ENCODE assay signal across 9 cellular contexts in the genomic region with DNA sequence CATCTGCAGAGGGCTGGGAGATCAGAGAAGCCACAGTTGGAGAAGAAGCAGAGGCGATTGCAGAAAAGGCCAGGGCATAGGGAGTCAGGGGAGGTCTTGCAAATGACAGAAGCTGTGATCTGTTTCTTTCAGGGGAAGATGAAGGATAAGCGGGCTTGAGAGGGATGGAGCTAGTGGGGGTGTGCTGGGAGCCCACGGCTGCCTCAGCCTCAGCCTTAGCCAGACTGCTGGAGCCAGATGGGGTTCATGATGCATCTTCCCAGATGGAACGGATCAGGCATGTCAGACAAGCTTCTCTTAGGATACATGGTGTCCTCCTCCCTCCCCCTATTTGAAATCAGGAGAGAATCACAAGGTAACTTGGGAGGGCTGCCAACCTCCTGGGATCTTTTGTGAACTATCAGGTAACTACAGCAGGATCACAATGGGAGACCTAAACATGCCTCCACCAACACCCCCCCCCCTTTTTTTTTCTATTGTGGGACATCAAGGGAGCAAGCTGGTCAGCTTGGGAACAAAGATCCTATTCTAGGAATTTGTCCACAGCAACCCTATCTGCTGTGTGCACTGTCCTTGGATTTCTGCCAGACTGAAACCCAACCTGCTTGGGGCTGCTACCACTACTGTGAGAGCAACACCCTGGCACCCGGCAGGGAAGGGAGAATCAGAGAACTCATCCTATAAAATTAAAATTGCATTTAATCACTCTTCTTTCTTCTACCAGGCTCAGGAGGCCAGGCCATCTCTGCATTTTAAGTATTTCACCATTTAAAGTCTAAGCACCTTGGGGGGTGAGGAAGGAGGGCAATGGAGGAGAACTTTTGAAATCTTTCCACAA. TPM values are rescaled to one million over a fixed set of nuclear protein-coding genes. Genes with fewer than 3 reads are reported as not detected.
DNase-seq lines count a peak whose midpoint lies in the region; ATAC-seq, FAIRE-seq and TF ChIP-seq lines count a peak whose summit lies in the region.
"Had no signal": no experiment of that assay in that cellular context is flagged by ENCODE, and none has a peak within 500 bp of the region (broad histone marks: within the 10 kb centered on the region; RNA-seq: fewer than 3 reads in every experiment).

No MANE protein-coding gene starts in this region.

- H3K27me3 ChIP-seq in GM23338 (ENCODE audit: insufficient read depth) (no peaks in the 10 kb centered on the region), Peyer's patch (no peaks in the 10 kb centered on the region)

- ATAC-seq in GM23338 (peak; percentile 37), GM18502 (IDR thresholded peaks at IDR 0.05; ENCODE audit: poor library complexity, unreplicated experiment) (no peak)

- TF ChIP-seq POLR2A in Peyer's patch (IDR thresholded peaks at IDR 0.05): no peak

- H3K4me3 ChIP-seq in GM23338: peak overlapping the region; percentile 23
- H3K4me3 ChIP-seq in Peyer's patch: no peak overlapping the region
- no peak overlapping the region for H3K4me3 ChIP-seq in kidney (ENCODE audit: low read length in 2 of 2)

- H3K9me3 Mint-ChIP-seq in GM23338 (no peaks in the 10 kb centered on the region; the same call in 2 of the 3 replicates), osteocyte (ENCODE audit: unreplicated experiment) (no peaks in the 10 kb centered on the region)
- H3K9me3 Mint-ChIP-seq: central memory CD8-positive, alpha-beta T cell had no signal

- peak overlapping the region; percentile 81 for H2AFZ ChIP-seq in GM23338

- peak overlapping the region; percentile 64 for H3K4me2 ChIP-seq in GM23338

- H3K36me3 ChIP-seq in GM23338 (ENCODE audit: insufficient read depth): no peaks in the 10 kb centered on the region
- H3K36me3 ChIP-seq in Peyer's patch: no peaks in the 10 kb centered on the region
- H3K36me3 ChIP-seq in kidney (ENCODE audit: control insufficient read depth in 1 of 2, insufficient read depth in 2 of 2, low read length in 2 of 2): no peaks in the 10 kb centered on the region

- peaks cover 40% of the 10 kb centered on the region for H3K4me1 Mint-ChIP-seq in GM23338
- peaks cover 68% of the 10 kb centered on the region for H3K4me1 Mint-ChIP-seq in osteocyte (ENCODE audit: unreplicated experiment)
- H3K4me1 Mint-ChIP-seq: central memory CD8-positive, alpha-beta T cell had no signal

- no peaks in the 10 kb centered on the region for H4K20me1 ChIP-seq in GM23338 (replicated peaks; ENCODE audit: insufficient read depth)

- H3K9me2 ChIP-seq in GM23338 (ENCODE audit: insufficient read depth): no peaks in the 10 kb centered on the region

- H3K4me3 Mint-ChIP-seq in GM23338: peak overlapping the region; percentile 12; the same call in 1 of the 3 replicates
- peak overlapping the region; percentile 57 for H3K4me3 Mint-ChIP-seq in osteocyte (ENCODE audit: unreplicated experiment)
- H3K4me3 Mint-ChIP-seq: central memory CD8-positive, alpha-beta T cell had no signal

- peaks cover 27% of the 10 kb centered on the region for H3K4me1 ChIP-seq in GM23338 (ENCODE audit: insufficient read depth)
- H3K4me1 ChIP-seq in Peyer's patch: peaks cover 0 to 25% (median 0%) of the 10 kb centered on the region in 4 donors
- H3K4me1 ChIP-seq in kidney (ENCODE audit: control insufficient read depth in 1 of 2, insufficient read depth in 1 of 2, low read depth in 1 of 2, low read length in 2 of 2): peaks cover 3 to 6% of the 10 kb centered on the region in 2 donors

- TF ChIP-seq CTCF in GM23338 (conservative IDR thresholded peaks at IDR 0.05; ENCODE audit: low read depth in 2 of 2): no peak
- no peak for TF ChIP-seq CTCF in osteocyte (IDR thresholded peaks at IDR 0.05)
- TF ChIP-seq CTCF in Peyer's patch (IDR thresholded peaks at IDR 0.05): no peak
- no peak for TF ChIP-seq CTCF in kidney (IDR thresholded peaks at IDR 0.05; ENCODE audit: borderline replicate concordance, extremely low read depth, insufficient read depth)

- H3F3A ChIP-seq in GM23338 (replicated peaks; ENCODE audit: low read depth): no peaks in the 10 kb centered on the region

- intact Hi-C loops in kidney (cut with DNase I): no loop called here

- peak overlapping the region; percentile 46 for H3K27ac Mint-ChIP-seq in GM23338
- peak overlapping the region; percentile 92 for H3K27ac Mint-ChIP-seq in osteocyte (ENCODE audit: unreplicated experiment)

- H3K36me3 Mint-ChIP-seq in GM23338 (ENCODE audit: low read depth) (no peaks in the 10 kb centered on the region), osteocyte (ENCODE audit: unreplicated experiment) (no peaks in the 10 kb centered on the region)

- no peak for DNase-seq in GM23338 (ENCODE audit: low spot score)
- DNase-seq in NCI-H69 (lab: John Stamatoyannopoulos, UW): peak; percentile 98
- no peak for DNase-seq in epithelial cell of prostate (ENCODE audit: low read depth, low spot score)
- DNase-seq in osteocyte (ENCODE audit: extremely low spot score, unreplicated experiment): no peak
- no peak for DNase-seq in Peyer's patch
- DNase-seq in activated gamma-delta T cell treated with Interleukin-2 at 50 U/mL for 16 hours: no peak
- no peak for DNase-seq in kidney

- H3K79me2 ChIP-seq in GM23338 (replicated peaks; ENCODE audit: insufficient read depth): no peaks in the 10 kb centered on the region

- no peak for FAIRE-seq in kidney (lab: Jason Lieb, UNC)

- H3K9me3 ChIP-seq in Peyer's patch (no peaks in the 10 kb centered on the region), kidney (ENCODE audit: control insufficient read depth in 1 of 2, low read length in 2 of 2) (no peaks in the 10 kb centered on the region)

- H3K9ac ChIP-seq in kidney (ENCODE audit: low read length in 2 of 2): no peak overlapping the region

- peak overlapping the region; percentile 14; the same call in 1 of the 2 replicates for H3K27ac ChIP-seq in GM23338 (ENCODE audit: low read depth)
- peak overlapping the region; percentile 38 for H3K27ac ChIP-seq in epithelial cell of prostate
- peak overlapping the region in 2 of 4 donors; percentile 38 to 68 for H3K27ac ChIP-seq in Peyer's patch
- H3K27ac ChIP-seq in kidney (ENCODE audit: low read depth in 2 of 2, low read length in 2 of 2): no peak overlapping the region

- H3K27me3 Mint-ChIP-seq in GM23338 (ENCODE audit: insufficient read depth, low read depth, poor library complexity) (peaks cover 4% of the 10 kb centered on the region), osteocyte (ENCODE audit: unreplicated experiment) (no peaks in the 10 kb centered on the region)

TF ChIP-seq in GM23338, 12 proteins besides CTCF, POLR2A, EP300 and RAD21 (continues in another document):
- TF ChIP-seq ZNF114 (CRISPR knock-in tag; IDR thresholded peaks at IDR 0.05) (no peak), CREB1 (CRISPR knock-in tag; IDR thresholded peaks at IDR 0.05; ENCODE audit: low read depth) (no peak)
- TF ChIP-seq, protein P1, sequence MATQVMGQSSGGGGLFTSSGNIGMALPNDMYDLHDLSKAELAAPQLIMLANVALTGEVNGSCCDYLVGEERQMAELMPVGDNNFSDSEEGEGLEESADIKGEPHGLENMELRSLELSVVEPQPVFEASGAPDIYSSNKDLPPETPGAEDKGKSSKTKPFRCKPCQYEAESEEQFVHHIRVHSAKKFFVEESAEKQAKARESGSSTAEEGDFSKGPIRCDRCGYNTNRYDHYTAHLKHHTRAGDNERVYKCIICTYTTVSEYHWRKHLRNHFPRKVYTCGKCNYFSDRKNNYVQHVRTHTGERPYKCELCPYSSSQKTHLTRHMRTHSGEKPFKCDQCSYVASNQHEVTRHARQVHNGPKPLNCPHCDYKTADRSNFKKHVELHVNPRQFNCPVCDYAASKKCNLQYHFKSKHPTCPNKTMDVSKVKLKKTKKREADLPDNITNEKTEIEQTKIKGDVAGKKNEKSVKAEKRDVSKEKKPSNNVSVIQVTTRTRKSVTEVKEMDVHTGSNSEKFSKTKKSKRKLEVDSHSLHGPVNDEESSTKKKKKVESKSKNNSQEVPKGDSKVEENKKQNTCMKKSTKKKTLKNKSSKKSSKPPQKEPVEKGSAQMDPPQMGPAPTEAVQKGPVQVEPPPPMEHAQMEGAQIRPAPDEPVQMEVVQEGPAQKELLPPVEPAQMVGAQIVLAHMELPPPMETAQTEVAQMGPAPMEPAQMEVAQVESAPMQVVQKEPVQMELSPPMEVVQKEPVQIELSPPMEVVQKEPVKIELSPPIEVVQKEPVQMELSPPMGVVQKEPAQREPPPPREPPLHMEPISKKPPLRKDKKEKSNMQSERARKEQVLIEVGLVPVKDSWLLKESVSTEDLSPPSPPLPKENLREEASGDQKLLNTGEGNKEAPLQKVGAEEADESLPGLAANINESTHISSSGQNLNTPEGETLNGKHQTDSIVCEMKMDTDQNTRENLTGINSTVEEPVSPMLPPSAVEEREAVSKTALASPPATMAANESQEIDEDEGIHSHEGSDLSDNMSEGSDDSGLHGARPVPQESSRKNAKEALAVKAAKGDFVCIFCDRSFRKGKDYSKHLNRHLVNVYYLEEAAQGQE (IDR thresholded peaks at IDR 0.05; ENCODE audit: unreplicated experiment): no peak

RNA-seq across cellular contexts. Expression of gene ATP2A2, which starts 10.7 kb away (rescaled TPM):
- total RNA-seq in GM23338 (2014; rRNA removed; shearing (Covaris generic)): 201 and 225 TPM in 2 replicates
- polyA plus RNA-seq in GM23338 (2016; fragmentation: Nextera tagmentation; extraction: Ambion mirVana) (44.2 and 47.2 TPM in 2 replicates), kidney (ENCODE audit: insufficient read depth, low read depth, low replicate concordance) (37.2 TPM)
- total RNA-seq in osteocyte (183 and 197 TPM in 2 replicates), Peyer's patch (100 to 1,000 TPM; 102 to 239 (median 208) TPM), kidney (221 TPM)

Comparison
In these comparisons a context has a peak if more than half of its experiments do, and no peak if none do; other contexts are left out.
1. H3K27ac ChIP-seq: peak in GM23338 (single experiment) and epithelial cell of prostate (single experiment); none in kidney (0 of 2).